ENCODE assay signal across 24 cellular contexts in the genomic region with DNA sequence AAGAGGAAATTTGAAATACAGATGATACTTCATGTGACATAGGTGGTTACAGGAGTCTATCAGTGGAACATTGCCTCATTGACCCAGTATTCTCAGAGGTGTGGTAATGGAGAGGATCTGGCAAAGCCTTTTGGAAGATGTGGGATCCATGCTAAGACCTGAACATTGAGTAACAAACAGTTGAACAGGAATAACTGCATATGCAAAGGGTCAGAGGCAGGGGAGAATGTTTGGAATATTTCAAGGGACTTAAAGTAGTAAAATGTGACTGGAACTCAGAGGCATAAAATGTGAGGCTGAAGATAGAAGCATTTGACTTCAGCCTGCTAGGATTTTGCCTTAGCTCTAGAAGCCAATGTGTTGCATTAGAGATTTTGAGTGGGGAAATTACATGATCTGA.
"Had no signal": no experiment of that assay in that cellular context is flagged by ENCODE, and none has a peak within 500 bp of the region (broad histone marks: within the 10 kb centered on the region; RNA-seq: fewer than 3 reads in every experiment).

No MANE protein-coding gene starts in this region.

- ATAC-seq: natural killer cell; psoas muscle; right cardiac atrium; right lobe of liver; stimulated activated effector memory CD8-positive, alpha-beta T cell treated with anti-CD3 and anti-CD28 coated beads, Interleukin-12 subunit alpha, Interleukin-12 subunit beta, amount 100 ng/mL, for 72 hours; stimulated activated naive B cell treated with anti-CD40 and anti-IgM and Interleukin-4, amounts not matched to agents 10 μg/mL and 1 μg/mL and 100 μg/mL, for 72 hours; upper lobe of right lung had no signal

- DNase-seq: natural killer cell; occipital lobe; ovary; posterior cingulate gyrus; psoas muscle; right cardiac atrium; right lobe of liver; sigmoid colon; small intestine; stimulated activated CD4-positive, alpha-beta T cell treated with anti-CD3 and anti-CD28 coated beads, Interleukin-15, amount 100 ng/mL, for 24 hours; stimulated activated CD4-positive, alpha-beta T cell treated with anti-CD3 and anti-CD28 coated beads, Interleukin-2, amount 100 ng/mL, for 24 hours; stimulated activated CD4-positive, alpha-beta T cell treated with anti-CD3 and anti-CD28 coated beads, Interleukin-2, amount 100 ng/mL, for 48 hours; stimulated activated CD4-positive, alpha-beta T cell treated with anti-CD3 and anti-CD28 coated beads, Interleukin-4, amount 100 ng/mL, for 24 hours; stimulated activated naive B cell treated with anti-CD40 and anti-IgM and Interleukin-4, amounts not matched to agents 10 μg/mL and 1 μg/mL and 100 μg/mL, for 72 hours; stimulated activated naive CD4-positive, alpha-beta T cell treated with Interleukin-2 at 50 U/mL for 16 hours; stomach; thyroid gland; upper lobe of right lung; uterus had no signal

- H3K9ac ChIP-seq: neural progenitor cell, parathyroid adenoma had no signal

- H3K9me3 ChIP-seq: ovary, psoas muscle, right lobe of liver, sigmoid colon, stomach, thoracic aorta, thyroid gland, tibial nerve, uterus had no signal

- H3K27ac ChIP-seq: neural progenitor cell, ovary, parathyroid adenoma, psoas muscle, right lobe of liver, sigmoid colon, stomach, thoracic aorta, thyroid gland, tibial nerve, upper lobe of right lung, uterus had no signal

- H3K4me1 ChIP-seq: neural progenitor cell, parathyroid adenoma, psoas muscle, right lobe of liver, stomach, thyroid gland, tibial nerve, uterus had no signal

- H3K27me3 ChIP-seq: neural progenitor cell, ovary, right lobe of liver, sigmoid colon, stomach, thyroid gland, tibial nerve, upper lobe of right lung, uterus had no signal

- H3K36me3 ChIP-seq: neural progenitor cell, ovary, right lobe of liver, sigmoid colon, stomach, thoracic aorta, thyroid gland, tibial nerve, upper lobe of right lung, uterus had no signal

- H3K4me3 ChIP-seq: neural progenitor cell, ovary, psoas muscle, right lobe of liver, sigmoid colon, stomach, thoracic aorta, thyroid gland, tibial nerve, upper lobe of right lung, uterus had no signal
